Comparison of ENCODE assay signal across 24 cellular contexts in genomic region chr1:182309631-182310351, GRCh38.
DNase-seq lines count a peak whose midpoint lies in the region; ATAC-seq, FAIRE-seq and TF ChIP-seq lines count a peak whose summit lies in the region.
"Had no signal": no experiment of that assay in that cellular context is flagged by ENCODE, and none has a peak within 500 bp of the region (broad histone marks: within the 10 kb centered on the region; RNA-seq: fewer than 3 reads in every experiment).

No MANE protein-coding gene starts in this region.

- ATAC-seq in pancreas, result peak in 3 of 4 donors; percentile 37 to 40 (median 40)
- ATAC-seq in HG03039 (IDR thresholded peaks at IDR 0.05; ENCODE audit: unreplicated experiment), result no peak
- ATAC-seq: activated naive CD8-positive, alpha-beta T cell treated with anti-CD3 and anti-CD28 coated beads, Interleukin-2, amount 50 U/mL, for 24 hours; body of pancreas; CD8-positive, alpha-beta T cell; lower lobe of right lung had no signal

- DNase-seq in bronchial epithelial cell (ENCODE audit: low read depth) (peak; percentile 42), kidney glomerular epithelial cell (lab: John Stamatoyannopoulos, UW) (peak; percentile 3), pancreas (no peak), NCI-H510A treated with DMSO at 0.1 percent for 48 hours (lab: John Stamatoyannopoulos, UW) (no peak), transverse colon (no peak)
- DNase-seq: activated B cell treated with CpG ODN at 0.5 μM for 24 hours; activated CD4-positive, alpha-beta T cell treated with anti-CD3 and anti-CD28 coated beads, Interleukin-2, amount 50 U/mL, for 48 hours; activated effector memory CD4-positive, alpha-beta T cell treated with anti-CD3 and anti-CD28 coated beads, Interleukin-2, amount 50 U/mL, for 16 hours; activated naive CD8-positive, alpha-beta T cell treated with anti-CD3 and anti-CD28 coated beads, Interleukin-2, amount 50 U/mL, for 24 hours; body of pancreas; CD8-positive, alpha-beta T cell; DMS79; IMR-90; lower lobe of right lung; MG63; NCI-H1417 treated with DMSO at 0.1 percent for 48 hours; stimulated activated CD4-positive, alpha-beta T cell treated with anti-CD3 and anti-CD28 coated beads, Interleukin-4, amount 100 ng/mL, for 1 hour; stimulated activated naive CD4-positive, alpha-beta T cell treated with Interleukin-2 at 50 U/mL for 16 hours; T1000 had no signal

- WGBS in pancreas, 2 donors, result 71 to 74% methylated on average over 10 of the region's 10 CpGs
- 65 to 69% methylated on average over 7 to 10 of the region's 10 CpGs for WGBS in transverse colon (ENCODE audit: low coverage in 1 of 2), 2 donors

- H3K9ac ChIP-seq in HUES48 (ENCODE audit: low read depth, low read length), result no peak overlapping the region

- H3K4me1 ChIP-seq in HUES48 (ENCODE audit: control insufficient read depth, insufficient read depth, low read length) (0 out of 2 replicates have a peak, but pooled peaks cover 6% of the 10 kb centered on the region), pancreas (peaks cover 3 to 10% (median 8%) of the 10 kb centered on the region in 3 donors), transverse colon (peaks cover 0 to 22% (median 11%) of the 10 kb centered on the region in 4 donors)
- H3K4me1 ChIP-seq: lower lobe of right lung had no signal

- H3K27ac ChIP-seq in HUES48 (ENCODE audit: low read depth, low read length) (peak overlapping the region; percentile 21), pancreas (no peak overlapping the region), transverse colon (peak overlapping the region in 1 of 4 donors; percentile 36)
- H3K27ac ChIP-seq: body of pancreas, lower lobe of right lung, RWPE1 had no signal

- H3K27me3 ChIP-seq in HUES48 (ENCODE audit: control insufficient read depth, insufficient read depth, low read length), result no peaks in the 10 kb centered on the region
- H3K27me3 ChIP-seq in bronchial epithelial cell (ENCODE audit: control insufficient read depth, insufficient read depth, low read length), result no peaks in the 10 kb centered on the region
- H3K27me3 ChIP-seq in pancreas, result no peaks in the 10 kb centered on the region
- no peaks in the 10 kb centered on the region for H3K27me3 ChIP-seq in transverse colon
- H3K27me3 ChIP-seq: body of pancreas, MG63 had no signal

- H3K36me3 ChIP-seq in HUES48 (ENCODE audit: control insufficient read depth, insufficient read depth, low read length), result no peaks in the 10 kb centered on the region
- no peaks in the 10 kb centered on the region for H3K36me3 ChIP-seq in bronchial epithelial cell (ENCODE audit: control insufficient read depth, insufficient read depth, low read length)
- H3K36me3 ChIP-seq in pancreas, result no peaks in the 10 kb centered on the region
- no peaks in the 10 kb centered on the region for H3K36me3 ChIP-seq in transverse colon
- H3K36me3 ChIP-seq: lower lobe of right lung, MG63 had no signal

- no peak for TF ChIP-seq EP300 in transverse colon (IDR thresholded peaks at IDR 0.05; ENCODE audit: low read depth)

- H3K9me3 ChIP-seq in HUES48 (ENCODE audit: control insufficient read depth, insufficient read depth, low read length), result no peaks in the 10 kb centered on the region
- H3K9me3 ChIP-seq in pancreas, result no peaks in the 10 kb centered on the region
- H3K9me3 ChIP-seq in transverse colon, result no peaks in the 10 kb centered on the region
- H3K9me3 ChIP-seq: body of pancreas, lower lobe of right lung, MG63 had no signal

- intact Hi-C loops in pancreas (cut with DNase I) (loop anchor here in 1 of 3 donors (5.0 to 10.0 kb wide), 2 partner anchors 83 to 165 kb away; partner anchors contain the start of gene GLUL), transverse colon (cut with DNase I; ENCODE audit: low total_unique reads) (no loop called here)

- no peak for TF ChIP-seq CTCF in bronchial epithelial cell (IDR thresholded peaks at IDR 0.05; ENCODE audit: insufficient read depth, low read length, severe bottlenecking)
- TF ChIP-seq CTCF in pancreas (IDR thresholded peaks at IDR 0.05), result no peak
- TF ChIP-seq CTCF in transverse colon (IDR thresholded peaks at IDR 0.05), result no peak

- no peak overlapping the region for H3K4me3 ChIP-seq in HUES48 (ENCODE audit: low read depth, low read length)
- no peak overlapping the region for H3K4me3 ChIP-seq in bronchial epithelial cell (ENCODE audit: low read depth, low read length)
- H3K4me3 ChIP-seq in pancreas, result no peak overlapping the region
- no peak overlapping the region for H3K4me3 ChIP-seq in transverse colon
- H3K4me3 ChIP-seq: body of pancreas, lower lobe of right lung, MG63 had no signal

- FAIRE-seq in bronchial epithelial cell (lab: Jason Lieb, UNC) (no peak), pancreas (lab: Jason Lieb, UNC) (no peak)
- FAIRE-seq: colon, GM12891 had no signal

- in situ Hi-C loops in transverse colon (cut with MboI; ENCODE audit: low pct_ligation_motif_present in 1 of 4, low pct_unique_long_range_greater_than_20kb in 1 of 4, low sequenced_read_pairs in 3 of 4), result no loop called here

- TF ChIP-seq POLR2A in transverse colon (IDR thresholded peaks at IDR 0.05), result no peak

Comparison
In these comparisons a context has a peak if more than half of its experiments do, and no peak if none do; other contexts are left out.
1. DNase-seq: peak in bronchial epithelial cell (single experiment) and kidney glomerular epithelial cell (single experiment); none in pancreas (0 of 6), NCI-H510A treated with DMSO at 0.1 percent for 48 hours (single experiment) and transverse colon (single experiment).